In the genomic region with DNA sequence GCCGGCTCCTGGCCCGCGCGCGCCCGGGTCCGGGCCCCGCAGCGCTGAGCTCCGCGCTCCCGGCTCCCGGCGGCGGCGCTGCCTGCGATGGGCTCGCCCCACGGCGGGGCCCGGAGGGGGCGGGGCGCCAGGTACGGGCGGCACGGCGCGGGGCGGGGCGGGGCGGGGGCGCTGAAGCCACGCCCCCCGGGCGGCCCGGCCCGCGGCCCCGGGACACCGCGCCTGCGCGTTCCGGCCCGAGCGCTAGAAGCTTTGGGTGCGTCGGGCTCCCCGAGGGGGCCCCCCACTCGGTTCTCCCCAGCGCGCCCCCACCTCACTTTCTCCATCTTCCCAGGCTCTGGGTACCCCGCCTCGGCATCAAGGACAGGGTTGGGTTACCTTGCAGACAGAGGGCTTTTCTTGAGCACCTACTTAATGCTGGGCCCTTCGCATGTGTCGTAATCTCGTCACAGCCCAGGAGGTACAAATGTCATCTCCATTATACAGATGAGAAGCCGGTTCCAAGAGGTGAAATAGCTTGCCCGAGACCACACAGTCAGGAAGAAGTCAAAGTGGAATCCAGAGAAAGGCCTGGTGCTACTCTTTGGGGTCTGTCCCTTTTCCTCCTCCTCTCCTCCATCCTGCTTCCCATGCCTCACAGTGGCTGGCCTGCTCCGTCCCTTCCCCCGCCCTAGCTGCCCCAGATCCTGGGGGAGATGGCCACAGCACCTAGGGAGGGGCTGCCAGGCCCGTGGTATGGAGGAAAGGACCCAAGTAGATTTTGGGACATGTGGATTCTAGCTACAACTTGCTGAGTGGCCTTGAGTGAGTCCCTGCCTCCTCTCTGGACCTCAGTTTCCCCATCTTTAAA, we compare ENCODE assay signal across 8 cellular contexts. TPM values are rescaled to one million over a fixed set of nuclear protein-coding genes. Genes with fewer than 3 reads are reported as not detected.
DNase-seq lines count a peak whose midpoint lies in the region; ATAC-seq and TF ChIP-seq lines count a peak whose summit lies in the region.

No MANE protein-coding gene starts in this region.

- WGBS in ectodermal cell, 2 experiments = 7 to 9% methylated on average over 62 of the region's 62 CpGs

- ATAC-seq in HG02852 (IDR thresholded peaks at IDR 0.05; ENCODE audit: unreplicated experiment) (no peak), sciatic nerve (no peak), HG03342 (IDR thresholded peaks at IDR 0.05; ENCODE audit: unreplicated experiment) (no peak)

- H3K4me3 ChIP-seq in HEK293 (ENCODE audit: low read depth, low read length) (no peak overlapping the region), ectodermal cell (ENCODE audit: insufficient read depth, low read depth, low read length) (peak overlapping the region; percentile 38), vagina (peak overlapping the region; percentile 33 to 37)

- peaks cover 23% of the 10 kb centered on the region for H3K4me1 Mint-ChIP-seq in nephron progenitor cell

- peak overlapping the region; percentile 79 for H3K4me3 Mint-ChIP-seq in nephron progenitor cell

- H3K9me3 Mint-ChIP-seq in nephron progenitor cell = no peaks in the 10 kb centered on the region

- DNase-seq in activated CD4-positive, alpha-beta T cell treated with anti-CD3 and anti-CD28 coated beads for 1 hour = peak; percentile 30
- DNase-seq in nephron progenitor cell (peak; percentile 82), vagina (ENCODE audit: extremely low spot score in 2 of 2) (no peak), sciatic nerve (ENCODE audit: low spot score) (no peak)

- H3K27me3 Mint-ChIP-seq in nephron progenitor cell (ENCODE audit: low read depth, poor library complexity) = peaks cover 63% of the 10 kb centered on the region

- H3K27me3 ChIP-seq in ectodermal cell (ENCODE audit: control insufficient read depth, insufficient read depth, low read length, poor library complexity, severe bottlenecking) (peaks cover 31% of the 10 kb centered on the region), vagina (no peaks in the 10 kb centered on the region)

- H3K27ac Mint-ChIP-seq in nephron progenitor cell = no peak overlapping the region

- TF ChIP-seq POLR2A in vagina (IDR thresholded peaks at IDR 0.05) = no peak

- intact Hi-C loops in vagina (cut with DNase I) = no loop called here
- intact Hi-C loops in sciatic nerve (cut with DNase I) = no loop called here

- H3K4me1 ChIP-seq in HEK293 (ENCODE audit: control insufficient read depth, insufficient read depth, low read length) (peaks cover 4% of the 10 kb centered on the region; the same call in 1 of the 2 replicates), ectodermal cell (ENCODE audit: control insufficient read depth, insufficient read depth, low read length) (peaks cover 11% of the 10 kb centered on the region), vagina (peaks cover 19% of the 10 kb centered on the region)

- H3K36me3 ChIP-seq in HEK293 (ENCODE audit: control insufficient read depth in 2 of 2, insufficient read depth in 1 of 2, low read length in 2 of 2) = no peaks in the 10 kb centered on the region
- H3K36me3 ChIP-seq in ectodermal cell (ENCODE audit: control insufficient read depth, insufficient read depth, low read length) = no peaks in the 10 kb centered on the region
- no peaks in the 10 kb centered on the region for H3K36me3 ChIP-seq in vagina

- H3K27ac ChIP-seq in HEK293 (ENCODE audit: extremely low read depth, low read depth, low read length) (no peak overlapping the region; the same call in 1 of the 2 replicates), ectodermal cell (ENCODE audit: insufficient read depth, low read depth, low read length, poor library complexity, severe bottlenecking) (no peak overlapping the region), vagina (no peak overlapping the region)

- CTCF ChIA-PET in HEK293 (lab: Yijun Ruan, JAX) = interaction anchor here (0.6 to 1.3 kb wide), 3 partner anchors 27 to 367 kb away, joined by 3 to 4 read pairs (median 3); no protein-coding TSS in a partner anchor

- TF ChIP-seq CTCF in HEK293 (tag by site-specific recombination; IDR thresholded peaks at IDR 0.05) = no peak
- no peak for TF ChIP-seq CTCF in nephron progenitor cell (IDR thresholded peaks at IDR 0.05)
- no peak for TF ChIP-seq CTCF in vagina (IDR thresholded peaks at IDR 0.05)

- no peaks in the 10 kb centered on the region for H3K36me3 Mint-ChIP-seq in nephron progenitor cell (ENCODE audit: low read depth)

- H3K9me3 ChIP-seq in HEK293 (ENCODE audit: control insufficient read depth, insufficient read depth, low read depth, low read length) = no peaks in the 10 kb centered on the region
- no peaks in the 10 kb centered on the region for H3K9me3 ChIP-seq in ectodermal cell (ENCODE audit: control insufficient read depth, low read length)
- H3K9me3 ChIP-seq in vagina = no peaks in the 10 kb centered on the region

- POLR2A ChIA-PET in HEK293 (lab: Yijun Ruan, JAX) = no interaction called here

TF ChIP-seq in HEK293, 187 proteins besides CTCF, POLR2A, EP300 and RAD21 (continues in another document):
- peak; percentile 60; the same call in 1 of the 2 replicates for TF ChIP-seq ZFP69B (tag by site-specific recombination; IDR thresholded peaks at IDR 0.05)
- TF ChIP-seq ZBTB10 (tag by site-specific recombination; IDR thresholded peaks at IDR 0.05) = peak; percentile 33; the same call in 1 of the 2 replicates
- TF ChIP-seq, protein P1, sequence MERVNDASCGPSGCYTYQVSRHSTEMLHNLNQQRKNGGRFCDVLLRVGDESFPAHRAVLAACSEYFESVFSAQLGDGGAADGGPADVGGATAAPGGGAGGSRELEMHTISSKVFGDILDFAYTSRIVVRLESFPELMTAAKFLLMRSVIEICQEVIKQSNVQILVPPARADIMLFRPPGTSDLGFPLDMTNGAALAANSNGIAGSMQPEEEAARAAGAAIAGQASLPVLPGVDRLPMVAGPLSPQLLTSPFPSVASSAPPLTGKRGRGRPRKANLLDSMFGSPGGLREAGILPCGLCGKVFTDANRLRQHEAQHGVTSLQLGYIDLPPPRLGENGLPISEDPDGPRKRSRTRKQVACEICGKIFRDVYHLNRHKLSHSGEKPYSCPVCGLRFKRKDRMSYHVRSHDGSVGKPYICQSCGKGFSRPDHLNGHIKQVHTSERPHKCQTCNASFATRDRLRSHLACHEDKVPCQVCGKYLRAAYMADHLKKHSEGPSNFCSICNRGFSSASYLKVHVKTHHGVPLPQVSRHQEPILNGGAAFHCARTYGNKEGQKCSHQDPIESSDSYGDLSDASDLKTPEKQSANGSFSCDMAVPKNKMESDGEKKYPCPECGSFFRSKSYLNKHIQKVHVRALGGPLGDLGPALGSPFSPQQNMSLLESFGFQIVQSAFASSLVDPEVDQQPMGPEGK (tag by site-specific recombination; IDR thresholded peaks at IDR 0.05) = peak; percentile 57
- no peak for TF ChIP-seq ZNF398 (tag by site-specific recombination; IDR thresholded peaks at IDR 0.05)
- no peak for TF ChIP-seq ZNF433 (tag by site-specific recombination; IDR thresholded peaks at IDR 0.05; ENCODE audit: low read depth)
- TF ChIP-seq ZNF335 (tag by site-specific recombination; conservative IDR thresholded peaks at IDR 0.05) = 0 out of 2 replicates have a peak, but pooled peaks have one; percentile 52
- TF ChIP-seq ZNF664 (tag by site-specific recombination; IDR thresholded peaks at IDR 0.05) = peak; percentile 100
- TF ChIP-seq ZNF600 (tag by site-specific recombination; IDR thresholded peaks at IDR 0.05) = no peak
- TF ChIP-seq ZBTB26 (tag by site-specific recombination; optimal IDR thresholded peaks at IDR 0.05) = peak; percentile 28

RNA-seq across cellular contexts. Expression of gene RAP1GAP, which starts 46.5 kb away (rescaled TPM):
- 8.8 TPM for polyA plus RNA-seq in ectodermal cell (2013, experiment 1 of 4)
- polyA plus RNA-seq in ectodermal cell (2013, experiment 2 of 4) = 7.9 TPM
- 5.7 TPM for polyA plus RNA-seq in ectodermal cell (2013, experiment 3 of 4)
- polyA plus RNA-seq in ectodermal cell (2013, experiment 4 of 4) = 4.8 TPM
- total RNA-seq in vagina (1.2 TPM), sciatic nerve (14.7 TPM)

Comparison
In these comparisons a context has a peak if more than half of its experiments do, and no peak if none do; other contexts are left out.
1. DNase-seq: peak in activated CD4-positive, alpha-beta T cell treated with anti-CD3 and anti-CD28 coated beads for 1 hour (single experiment) and nephron progenitor cell (single experiment); none in vagina (0 of 2) and sciatic nerve (single experiment).